9 cellular contexts compared by ENCODE assay signal in the genomic region with DNA sequence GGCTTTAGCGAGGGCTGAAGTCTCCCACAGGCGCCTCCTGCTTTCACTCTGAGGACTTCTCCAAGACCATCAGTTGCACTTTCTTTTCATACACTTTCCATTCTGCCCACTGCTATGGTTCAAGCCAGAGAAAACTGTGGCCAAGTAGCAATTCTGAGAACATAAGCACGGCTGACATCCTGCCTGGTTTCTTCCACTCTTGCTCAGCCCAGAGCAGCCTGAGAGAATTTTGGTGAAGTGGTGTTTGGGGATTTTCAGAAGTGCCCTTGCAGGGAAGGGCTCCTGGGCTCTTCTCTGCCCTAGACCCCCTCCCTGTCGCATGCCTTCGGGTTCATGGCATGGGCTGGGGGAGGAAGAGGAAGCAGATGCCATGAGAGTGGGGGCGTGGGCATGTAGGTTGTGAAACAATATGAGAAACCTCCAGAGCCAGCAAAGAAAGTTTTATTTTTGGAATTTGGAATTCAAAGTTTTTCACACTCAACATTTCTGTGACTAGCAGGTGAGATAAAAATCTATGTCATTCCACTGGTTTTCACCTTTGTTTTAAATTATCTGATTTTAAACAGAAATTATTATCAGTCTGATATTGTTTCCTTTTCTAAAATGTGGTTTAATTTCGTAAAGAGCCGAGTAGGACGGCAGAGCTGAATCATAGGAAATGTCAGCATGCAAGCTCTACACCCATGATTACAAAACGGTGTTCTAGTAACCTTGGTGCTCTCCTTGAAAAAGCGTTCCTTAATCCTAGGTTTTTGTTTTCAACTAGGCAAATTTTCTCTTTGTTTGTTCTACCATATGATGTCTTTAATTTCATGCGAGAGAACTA. TPM values are rescaled to one million over a fixed set of nuclear protein-coding genes. Genes with fewer than 3 reads are reported as not detected.
A peak's percentile ranks its signal among the peaks of the same experiment; 100 is the strongest.
DNase-seq lines count a peak whose midpoint lies in the region; ATAC-seq and TF ChIP-seq lines count a peak whose summit lies in the region.
"Had no signal": no experiment of that assay in that cellular context is flagged by ENCODE, and none has a peak within 500 bp of the region (broad histone marks: within the 10 kb centered on the region; RNA-seq: fewer than 3 reads in every experiment).

No MANE protein-coding gene starts in this region.

- no peak for TF ChIP-seq CTCF in upper lobe of left lung (IDR thresholded peaks at IDR 0.05)
- TF ChIP-seq CTCF in GM23338 (conservative IDR thresholded peaks at IDR 0.05; ENCODE audit: low read depth in 2 of 2) = no peak

- peaks cover 24% of the 10 kb centered on the region for H3K36me3 Mint-ChIP-seq in activated naive CD8-positive, alpha-beta T cell
- H3K36me3 Mint-ChIP-seq in GM23338 (ENCODE audit: low read depth) = peaks cover 13% of the 10 kb centered on the region; the same call in 2 of the 3 replicates

- no peak overlapping the region for H2AFZ ChIP-seq in GM23338

- peak overlapping the region; percentile 63 to 86 (median 70) for H3K27ac ChIP-seq in upper lobe of left lung
- H3K27ac ChIP-seq in GM23338 (ENCODE audit: low read depth) = no peak overlapping the region
- H3K27ac ChIP-seq: VCaP had no signal

- peaks cover 15% of the 10 kb centered on the region for H3K9me3 Mint-ChIP-seq in activated naive CD8-positive, alpha-beta T cell (ENCODE audit: low read depth)
- H3K9me3 Mint-ChIP-seq in GM23338 = peaks cover 32% of the 10 kb centered on the region

- H3K4me1 Mint-ChIP-seq in activated naive CD8-positive, alpha-beta T cell (ENCODE audit: low read depth) = peaks cover 52% of the 10 kb centered on the region
- H3K4me1 Mint-ChIP-seq in GM23338 = peaks cover 13% of the 10 kb centered on the region

- no peak for TF ChIP-seq POLR2A in upper lobe of left lung (IDR thresholded peaks at IDR 0.05)

- H3K9me3 ChIP-seq in upper lobe of left lung = peaks cover 0 to 14% (median 3%) of the 10 kb centered on the region in 4 donors

- H3K27me3 ChIP-seq in upper lobe of left lung (no peaks in the 10 kb centered on the region), GM23338 (ENCODE audit: insufficient read depth) (no peaks in the 10 kb centered on the region)

- H3K4me2 ChIP-seq in GM23338 = no peak overlapping the region

- H3K27ac Mint-ChIP-seq in activated naive CD8-positive, alpha-beta T cell = peak overlapping the region; percentile 90
- H3K27ac Mint-ChIP-seq in GM23338 = no peak overlapping the region

- no peak for TF ChIP-seq EP300 in upper lobe of left lung (IDR thresholded peaks at IDR 0.05)

- DNase-seq in activated gamma-delta T cell treated with anti-CD3 and anti-CD28 coated beads, Interleukin-2, amount 50 U/mL, for 16 hours (ENCODE audit: low read depth) = peak; percentile 1
- no peak for DNase-seq in activated gamma-delta T cell treated with Interleukin-2 at 50 U/mL for 16 hours
- peak; percentile 4 for DNase-seq in occipital lobe (lab: John Stamatoyannopoulos, UW)
- DNase-seq in upper lobe of left lung = peak in 1 of 2 donors; percentile 76
- no peak for DNase-seq in GM23338 (ENCODE audit: low spot score)
- DNase-seq in NCI-H446 treated with DMSO at 0.1 percent for 48 hours (lab: John Stamatoyannopoulos, UW) = no peak

- H3K36me3 ChIP-seq in upper lobe of left lung (no peaks in the 10 kb centered on the region), GM23338 (ENCODE audit: insufficient read depth) (no peaks in the 10 kb centered on the region; the same call in 1 of the 2 replicates)

- ATAC-seq in upper lobe of left lung (ENCODE audit: low FRiP score in 2 of 2) (peak; percentile 76 to 80), GM23338 (no peak), GM18873 (IDR thresholded peaks at IDR 0.05; ENCODE audit: low FRiP score, unreplicated experiment) (no peak)

- no peaks in the 10 kb centered on the region for H3K79me2 ChIP-seq in GM23338 (replicated peaks; ENCODE audit: insufficient read depth)

- no peak overlapping the region for H3K4me3 ChIP-seq in upper lobe of left lung
- no peak overlapping the region for H3K4me3 ChIP-seq in GM23338

- no peaks in the 10 kb centered on the region for H3K27me3 Mint-ChIP-seq in activated naive CD8-positive, alpha-beta T cell
- peaks cover 4% of the 10 kb centered on the region for H3K27me3 Mint-ChIP-seq in GM23338 (ENCODE audit: insufficient read depth, low read depth, poor library complexity)

- peaks cover 7 to 18% (median 13%) of the 10 kb centered on the region in 4 donors for H3K4me1 ChIP-seq in upper lobe of left lung
- H3K4me1 ChIP-seq in GM23338 (ENCODE audit: insufficient read depth) = peaks cover 6% of the 10 kb centered on the region; the same call in 1 of the 2 replicates

- H3K9me2 ChIP-seq in GM23338 (ENCODE audit: insufficient read depth) = 0 out of 2 replicates have a peak, but pooled peaks cover 5% of the 10 kb centered on the region

- no peaks in the 10 kb centered on the region for H4K20me1 ChIP-seq in GM23338 (replicated peaks; ENCODE audit: insufficient read depth)

- H3F3A ChIP-seq in GM23338 (replicated peaks; ENCODE audit: low read depth) = no peaks in the 10 kb centered on the region

- peak overlapping the region; percentile 63 for H3K4me3 Mint-ChIP-seq in activated naive CD8-positive, alpha-beta T cell
- H3K4me3 Mint-ChIP-seq in GM23338 = no peak overlapping the region

- 39 to 46% methylated on average over 12 of the region's 12 CpGs for WGBS in upper lobe of left lung, 2 donors

TF ChIP-seq in GM23338, 12 proteins besides CTCF, POLR2A, EP300 and RAD21 (continues in another document):
- no peak for TF ChIP-seq EZH2 (IDR thresholded peaks at IDR 0.05; ENCODE audit: low read depth, unreplicated experiment)
- TF ChIP-seq NANOG (IDR thresholded peaks at IDR 0.05; ENCODE audit: borderline replicate concordance) = no peak
- TF ChIP-seq, protein P1, sequence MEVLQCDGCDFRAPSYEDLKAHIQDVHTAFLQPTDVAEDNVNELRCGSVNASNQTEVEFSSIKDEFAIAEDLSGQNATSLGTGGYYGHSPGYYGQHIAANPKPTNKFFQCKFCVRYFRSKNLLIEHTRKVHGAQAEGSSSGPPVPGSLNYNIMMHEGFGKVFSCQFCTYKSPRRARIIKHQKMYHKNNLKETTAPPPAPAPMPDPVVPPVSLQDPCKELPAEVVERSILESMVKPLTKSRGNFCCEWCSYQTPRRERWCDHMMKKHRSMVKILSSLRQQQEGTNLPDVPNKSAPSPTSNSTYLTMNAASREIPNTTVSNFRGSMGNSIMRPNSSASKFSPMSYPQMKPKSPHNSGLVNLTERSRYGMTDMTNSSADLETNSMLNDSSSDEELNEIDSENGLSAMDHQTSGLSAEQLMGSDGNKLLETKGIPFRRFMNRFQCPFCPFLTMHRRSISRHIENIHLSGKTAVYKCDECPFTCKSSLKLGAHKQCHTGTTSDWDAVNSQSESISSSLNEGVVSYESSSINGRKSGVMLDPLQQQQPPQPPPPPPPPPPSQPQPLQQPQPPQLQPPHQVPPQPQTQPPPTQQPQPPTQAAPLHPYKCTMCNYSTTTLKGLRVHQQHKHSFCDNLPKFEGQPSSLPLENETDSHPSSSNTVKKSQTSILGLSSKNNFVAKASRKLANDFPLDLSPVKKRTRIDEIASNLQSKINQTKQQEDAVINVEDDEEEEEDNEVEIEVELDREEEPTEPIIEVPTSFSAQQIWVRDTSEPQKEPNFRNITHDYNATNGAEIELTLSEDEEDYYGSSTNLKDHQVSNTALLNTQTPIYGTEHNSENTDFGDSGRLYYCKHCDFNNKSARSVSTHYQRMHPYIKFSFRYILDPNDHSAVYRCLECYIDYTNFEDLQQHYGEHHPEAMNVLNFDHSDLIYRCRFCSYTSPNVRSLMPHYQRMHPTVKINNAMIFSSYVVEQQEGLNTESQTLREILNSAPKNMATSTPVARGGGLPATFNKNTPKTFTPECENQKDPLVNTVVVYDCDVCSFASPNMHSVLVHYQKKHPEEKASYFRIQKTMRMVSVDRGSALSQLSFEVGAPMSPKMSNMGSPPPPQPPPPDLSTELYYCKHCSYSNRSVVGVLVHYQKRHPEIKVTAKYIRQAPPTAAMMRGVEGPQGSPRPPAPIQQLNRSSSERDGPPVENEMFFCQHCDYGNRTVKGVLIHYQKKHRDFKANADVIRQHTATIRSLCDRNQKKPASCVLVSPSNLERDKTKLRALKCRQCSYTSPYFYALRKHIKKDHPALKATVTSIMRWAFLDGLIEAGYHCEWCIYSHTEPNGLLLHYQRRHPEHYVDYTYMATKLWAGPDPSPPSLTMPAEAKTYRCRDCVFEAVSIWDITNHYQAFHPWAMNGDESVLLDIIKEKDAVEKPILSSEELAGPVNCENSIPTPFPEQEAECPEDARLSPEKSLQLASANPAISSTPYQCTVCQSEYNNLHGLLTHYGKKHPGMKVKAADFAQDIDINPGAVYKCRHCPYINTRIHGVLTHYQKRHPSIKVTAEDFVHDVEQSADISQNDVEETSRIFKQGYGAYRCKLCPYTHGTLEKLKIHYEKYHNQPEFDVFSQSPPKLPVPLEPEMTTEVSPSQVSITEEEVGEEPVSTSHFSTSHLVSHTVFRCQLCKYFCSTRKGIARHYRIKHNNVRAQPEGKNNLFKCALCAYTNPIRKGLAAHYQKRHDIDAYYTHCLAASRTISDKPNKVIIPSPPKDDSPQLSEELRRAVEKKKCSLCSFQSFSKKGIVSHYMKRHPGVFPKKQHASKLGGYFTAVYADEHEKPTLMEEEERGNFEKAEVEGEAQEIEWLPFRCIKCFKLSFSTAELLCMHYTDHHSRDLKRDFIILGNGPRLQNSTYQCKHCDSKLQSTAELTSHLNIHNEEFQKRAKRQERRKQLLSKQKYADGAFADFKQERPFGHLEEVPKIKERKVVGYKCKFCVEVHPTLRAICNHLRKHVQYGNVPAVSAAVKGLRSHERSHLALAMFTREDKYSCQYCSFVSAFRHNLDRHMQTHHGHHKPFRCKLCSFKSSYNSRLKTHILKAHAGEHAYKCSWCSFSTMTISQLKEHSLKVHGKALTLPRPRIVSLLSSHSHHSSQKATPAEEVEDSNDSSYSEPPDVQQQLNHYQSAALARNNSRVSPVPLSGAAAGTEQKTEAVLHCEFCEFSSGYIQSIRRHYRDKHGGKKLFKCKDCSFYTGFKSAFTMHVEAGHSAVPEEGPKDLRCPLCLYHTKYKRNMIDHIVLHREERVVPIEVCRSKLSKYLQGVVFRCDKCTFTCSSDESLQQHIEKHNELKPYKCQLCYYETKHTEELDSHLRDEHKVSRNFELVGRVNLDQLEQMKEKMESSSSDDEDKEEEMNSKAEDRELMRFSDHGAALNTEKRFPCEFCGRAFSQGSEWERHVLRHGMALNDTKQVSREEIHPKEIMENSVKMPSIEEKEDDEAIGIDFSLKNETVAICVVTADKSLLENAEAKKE (CRISPR knock-in tag; IDR thresholded peaks at IDR 0.05) = no peak
- TF ChIP-seq CREB1 (CRISPR knock-in tag; IDR thresholded peaks at IDR 0.05; ENCODE audit: low read depth) = no peak
- TF ChIP-seq POLR2AphosphoS5 (IDR thresholded peaks at IDR 0.05; ENCODE audit: low read depth) = no peak
- no peak for TF ChIP-seq JUNB (IDR thresholded peaks at IDR 0.05; ENCODE audit: unreplicated experiment)
- TF ChIP-seq STAT1 (IDR thresholded peaks at IDR 0.05; ENCODE audit: unreplicated experiment) = no peak

RNA-seq across cellular contexts. Expression of a gene that starts 27.8 kb away (rescaled TPM):
- total RNA-seq in occipital lobe = 1.1 TPM
- total RNA-seq in upper lobe of left lung = 1 to 10 TPM; 2.6 to 6.5 (median 4.8) TPM
- total RNA-seq in GM23338 (2014; rRNA removed; shearing (Covaris generic)) = not detected in 2 replicates
- polyA plus RNA-seq in GM23338 (2016; fragmentation: Nextera tagmentation; extraction: Ambion mirVana) = not detected in 2 replicates

Comparison
In these comparisons a context has a peak if more than half of its experiments do, and no peak if none do; other contexts are left out.
1. DNase-seq: peak in activated gamma-delta T cell treated with anti-CD3 and anti-CD28 coated beads, Interleukin-2, amount 50 U/mL, for 16 hours (single experiment) and occipital lobe (single experiment); none in activated gamma-delta T cell treated with Interleukin-2 at 50 U/mL for 16 hours (single experiment), GM23338 (single experiment) and NCI-H446 treated with DMSO at 0.1 percent for 48 hours (single experiment).
2. ATAC-seq: peak in upper lobe of left lung (2 of 2); none in GM23338 (single experiment) and GM18873 (single experiment).